ENCODE assay signal across 1 cellular context in genomic region chr2:55107428-55107827, GRCh38.
TF ChIP-seq lines count a peak whose summit lies in the region.

No MANE protein-coding gene starts in this region.

TF ChIP-seq in GM23338, 12 proteins besides CTCF, POLR2A, EP300 and RAD21 (continued from another document):
- TF ChIP-seq, protein P1, sequence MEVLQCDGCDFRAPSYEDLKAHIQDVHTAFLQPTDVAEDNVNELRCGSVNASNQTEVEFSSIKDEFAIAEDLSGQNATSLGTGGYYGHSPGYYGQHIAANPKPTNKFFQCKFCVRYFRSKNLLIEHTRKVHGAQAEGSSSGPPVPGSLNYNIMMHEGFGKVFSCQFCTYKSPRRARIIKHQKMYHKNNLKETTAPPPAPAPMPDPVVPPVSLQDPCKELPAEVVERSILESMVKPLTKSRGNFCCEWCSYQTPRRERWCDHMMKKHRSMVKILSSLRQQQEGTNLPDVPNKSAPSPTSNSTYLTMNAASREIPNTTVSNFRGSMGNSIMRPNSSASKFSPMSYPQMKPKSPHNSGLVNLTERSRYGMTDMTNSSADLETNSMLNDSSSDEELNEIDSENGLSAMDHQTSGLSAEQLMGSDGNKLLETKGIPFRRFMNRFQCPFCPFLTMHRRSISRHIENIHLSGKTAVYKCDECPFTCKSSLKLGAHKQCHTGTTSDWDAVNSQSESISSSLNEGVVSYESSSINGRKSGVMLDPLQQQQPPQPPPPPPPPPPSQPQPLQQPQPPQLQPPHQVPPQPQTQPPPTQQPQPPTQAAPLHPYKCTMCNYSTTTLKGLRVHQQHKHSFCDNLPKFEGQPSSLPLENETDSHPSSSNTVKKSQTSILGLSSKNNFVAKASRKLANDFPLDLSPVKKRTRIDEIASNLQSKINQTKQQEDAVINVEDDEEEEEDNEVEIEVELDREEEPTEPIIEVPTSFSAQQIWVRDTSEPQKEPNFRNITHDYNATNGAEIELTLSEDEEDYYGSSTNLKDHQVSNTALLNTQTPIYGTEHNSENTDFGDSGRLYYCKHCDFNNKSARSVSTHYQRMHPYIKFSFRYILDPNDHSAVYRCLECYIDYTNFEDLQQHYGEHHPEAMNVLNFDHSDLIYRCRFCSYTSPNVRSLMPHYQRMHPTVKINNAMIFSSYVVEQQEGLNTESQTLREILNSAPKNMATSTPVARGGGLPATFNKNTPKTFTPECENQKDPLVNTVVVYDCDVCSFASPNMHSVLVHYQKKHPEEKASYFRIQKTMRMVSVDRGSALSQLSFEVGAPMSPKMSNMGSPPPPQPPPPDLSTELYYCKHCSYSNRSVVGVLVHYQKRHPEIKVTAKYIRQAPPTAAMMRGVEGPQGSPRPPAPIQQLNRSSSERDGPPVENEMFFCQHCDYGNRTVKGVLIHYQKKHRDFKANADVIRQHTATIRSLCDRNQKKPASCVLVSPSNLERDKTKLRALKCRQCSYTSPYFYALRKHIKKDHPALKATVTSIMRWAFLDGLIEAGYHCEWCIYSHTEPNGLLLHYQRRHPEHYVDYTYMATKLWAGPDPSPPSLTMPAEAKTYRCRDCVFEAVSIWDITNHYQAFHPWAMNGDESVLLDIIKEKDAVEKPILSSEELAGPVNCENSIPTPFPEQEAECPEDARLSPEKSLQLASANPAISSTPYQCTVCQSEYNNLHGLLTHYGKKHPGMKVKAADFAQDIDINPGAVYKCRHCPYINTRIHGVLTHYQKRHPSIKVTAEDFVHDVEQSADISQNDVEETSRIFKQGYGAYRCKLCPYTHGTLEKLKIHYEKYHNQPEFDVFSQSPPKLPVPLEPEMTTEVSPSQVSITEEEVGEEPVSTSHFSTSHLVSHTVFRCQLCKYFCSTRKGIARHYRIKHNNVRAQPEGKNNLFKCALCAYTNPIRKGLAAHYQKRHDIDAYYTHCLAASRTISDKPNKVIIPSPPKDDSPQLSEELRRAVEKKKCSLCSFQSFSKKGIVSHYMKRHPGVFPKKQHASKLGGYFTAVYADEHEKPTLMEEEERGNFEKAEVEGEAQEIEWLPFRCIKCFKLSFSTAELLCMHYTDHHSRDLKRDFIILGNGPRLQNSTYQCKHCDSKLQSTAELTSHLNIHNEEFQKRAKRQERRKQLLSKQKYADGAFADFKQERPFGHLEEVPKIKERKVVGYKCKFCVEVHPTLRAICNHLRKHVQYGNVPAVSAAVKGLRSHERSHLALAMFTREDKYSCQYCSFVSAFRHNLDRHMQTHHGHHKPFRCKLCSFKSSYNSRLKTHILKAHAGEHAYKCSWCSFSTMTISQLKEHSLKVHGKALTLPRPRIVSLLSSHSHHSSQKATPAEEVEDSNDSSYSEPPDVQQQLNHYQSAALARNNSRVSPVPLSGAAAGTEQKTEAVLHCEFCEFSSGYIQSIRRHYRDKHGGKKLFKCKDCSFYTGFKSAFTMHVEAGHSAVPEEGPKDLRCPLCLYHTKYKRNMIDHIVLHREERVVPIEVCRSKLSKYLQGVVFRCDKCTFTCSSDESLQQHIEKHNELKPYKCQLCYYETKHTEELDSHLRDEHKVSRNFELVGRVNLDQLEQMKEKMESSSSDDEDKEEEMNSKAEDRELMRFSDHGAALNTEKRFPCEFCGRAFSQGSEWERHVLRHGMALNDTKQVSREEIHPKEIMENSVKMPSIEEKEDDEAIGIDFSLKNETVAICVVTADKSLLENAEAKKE (CRISPR knock-in tag; IDR thresholded peaks at IDR 0.05): no peak
- TF ChIP-seq REST (IDR thresholded peaks at IDR 0.05; ENCODE audit: unreplicated experiment): no peak
- no peak for TF ChIP-seq NANOG (IDR thresholded peaks at IDR 0.05; ENCODE audit: borderline replicate concordance)
- TF ChIP-seq POLR2AphosphoS5 (IDR thresholded peaks at IDR 0.05; ENCODE audit: low read depth): no peak
- TF ChIP-seq JUNB (IDR thresholded peaks at IDR 0.05; ENCODE audit: unreplicated experiment): no peak
- TF ChIP-seq, protein P2, sequence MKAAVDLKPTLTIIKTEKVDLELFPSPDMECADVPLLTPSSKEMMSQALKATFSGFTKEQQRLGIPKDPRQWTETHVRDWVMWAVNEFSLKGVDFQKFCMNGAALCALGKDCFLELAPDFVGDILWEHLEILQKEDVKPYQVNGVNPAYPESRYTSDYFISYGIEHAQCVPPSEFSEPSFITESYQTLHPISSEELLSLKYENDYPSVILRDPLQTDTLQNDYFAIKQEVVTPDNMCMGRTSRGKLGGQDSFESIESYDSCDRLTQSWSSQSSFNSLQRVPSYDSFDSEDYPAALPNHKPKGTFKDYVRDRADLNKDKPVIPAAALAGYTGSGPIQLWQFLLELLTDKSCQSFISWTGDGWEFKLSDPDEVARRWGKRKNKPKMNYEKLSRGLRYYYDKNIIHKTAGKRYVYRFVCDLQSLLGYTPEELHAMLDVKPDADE (IDR thresholded peaks at IDR 0.05): no peak
- no peak for TF ChIP-seq CREB1 (CRISPR knock-in tag; IDR thresholded peaks at IDR 0.05; ENCODE audit: low read depth)
- TF ChIP-seq ZNF331 (CRISPR knock-in tag; IDR thresholded peaks at IDR 0.05; ENCODE audit: low read depth): no peak
- no peak for TF ChIP-seq EZH2 (IDR thresholded peaks at IDR 0.05; ENCODE audit: low read depth, unreplicated experiment)
